In genomic region chr4:15649914-15650545, GRCh38 we compare ENCODE assay signal across 1 cellular context.
A peak's percentile ranks its signal among the peaks of the same experiment; 100 is the strongest.
TF ChIP-seq lines count a peak whose summit lies in the region.

No MANE protein-coding gene starts in this region.

TF ChIP-seq in HepG2, 621 proteins besides CTCF, POLR2A, EP300 and RAD21 (continued from another document and continues in another):
- TF ChIP-seq BCLAF1 (IDR thresholded peaks at IDR 0.05) (no peak), SIX4 (CRISPR knock-in tag; IDR thresholded peaks at IDR 0.05) (no peak), ZNF329 (CRISPR knock-in tag; IDR thresholded peaks at IDR 0.05; ENCODE audit: low read depth) (no peak), ZBTB7A (CRISPR knock-in tag; IDR thresholded peaks at IDR 0.05) (no peak), CREM (IDR thresholded peaks at IDR 0.05) (no peak), CREM (CRISPR knock-in tag; IDR thresholded peaks at IDR 0.05) (no peak), ZFP36 (IDR thresholded peaks at IDR 0.05; ENCODE audit: borderline replicate concordance, low read depth, low read length, partially characterized antibody) (no peak), NAIF1 (CRISPR knock-in tag; IDR thresholded peaks at IDR 0.05; ENCODE audit: borderline replicate concordance) (no peak), HMGXB4 (CRISPR knock-in tag; IDR thresholded peaks at IDR 0.05; ENCODE audit: borderline replicate concordance in 1 of 2, low read depth in 1 of 2) (0 out of 4 replicates have a peak, but pooled peaks of 1 of the 2 experiments have one; percentile 35), HNRNPK (IDR thresholded peaks at IDR 0.05; ENCODE audit: low read depth, low read length, poor library complexity, severe bottlenecking) (no peak), ZBTB46 (CRISPR knock-in tag; IDR thresholded peaks at IDR 0.05; ENCODE audit: borderline replicate concordance) (no peak), ZNF331 (CRISPR knock-in tag; IDR thresholded peaks at IDR 0.05) (no peak), ZMYM4 (CRISPR knock-in tag; IDR thresholded peaks at IDR 0.05) (peak; percentile 38; the same call in 1 of the 2 replicates), STAG1 (CRISPR knock-in tag; IDR thresholded peaks at IDR 0.05) (peak; percentile 69), ZNF703 (CRISPR knock-in tag; IDR thresholded peaks at IDR 0.05; ENCODE audit: borderline replicate concordance) (no peak), GATA4 (IDR thresholded peaks at IDR 0.05; ENCODE audit: borderline replicate concordance, low read depth) (no peak), ELF3 (CRISPR knock-in tag; IDR thresholded peaks at IDR 0.05) (0 out of 2 replicates have a peak, but pooled peaks have one; percentile 15), CC2D1A (CRISPR knock-in tag; IDR thresholded peaks at IDR 0.05) (no peak), RELA (CRISPR knock-in tag; IDR thresholded peaks at IDR 0.05) (no peak), ZMAT3 (CRISPR knock-in tag; conservative IDR thresholded peaks at IDR 0.05) (no peak), ZFP37 (CRISPR knock-in tag; IDR thresholded peaks at IDR 0.05; ENCODE audit: borderline replicate concordance) (no peak), SRSF1 (optimal IDR thresholded peaks at IDR 0.05; ENCODE audit: low read depth, low read length) (no peak), ZNF251 (CRISPR knock-in tag; IDR thresholded peaks at IDR 0.05) (no peak), MED1 (CRISPR knock-in tag; IDR thresholded peaks at IDR 0.05) (no peak), ZSCAN22 (CRISPR knock-in tag; IDR thresholded peaks at IDR 0.05) (no peak), ZNF782 (CRISPR knock-in tag; IDR thresholded peaks at IDR 0.05; ENCODE audit: borderline replicate concordance) (no peak), ASH2L (IDR thresholded peaks at IDR 0.05; ENCODE audit: insufficient read length, low read depth, low read length) (no peak), NFE2L1 (CRISPR knock-in tag; IDR thresholded peaks at IDR 0.05; ENCODE audit: borderline replicate concordance) (no peak), ZNF232 (CRISPR knock-in tag; IDR thresholded peaks at IDR 0.05; ENCODE audit: borderline replicate concordance) (no peak), SRSF9 (IDR thresholded peaks at IDR 0.05; ENCODE audit: borderline replicate concordance, insufficient read depth, low read depth, low read length, poor library complexity, severe bottlenecking) (no peak), HNRNPL (IDR thresholded peaks at IDR 0.05; ENCODE audit: low read depth, low read length) (no peak), HNRNPLL (IDR thresholded peaks at IDR 0.05; ENCODE audit: low read depth, low read length, poor library complexity, severe bottlenecking) (no peak), MTA3 (CRISPR knock-in tag; IDR thresholded peaks at IDR 0.05) (no peak), POLR2AphosphoS2 (IDR thresholded peaks at IDR 0.05; ENCODE audit: low read depth, low read length) (no peak), ZZZ3 (CRISPR knock-in tag; IDR thresholded peaks at IDR 0.05; ENCODE audit: borderline replicate concordance) (no peak), ZNF678 (CRISPR knock-in tag; IDR thresholded peaks at IDR 0.05) (no peak), ZNF484 (CRISPR knock-in tag; IDR thresholded peaks at IDR 0.05; ENCODE audit: borderline replicate concordance, low read depth) (no peak), ZMYM2 (CRISPR knock-in tag; IDR thresholded peaks at IDR 0.05) (peak; percentile 33; the same call in 1 of the 2 replicates), ZNF781 (CRISPR knock-in tag; IDR thresholded peaks at IDR 0.05; ENCODE audit: borderline replicate concordance, not compliant biosample characterization) (no peak), BRD4 (CRISPR knock-in tag; IDR thresholded peaks at IDR 0.05) (no peak), ZNF414 (CRISPR knock-in tag; IDR thresholded peaks at IDR 0.05) (no peak), ZNF280D (CRISPR knock-in tag; IDR thresholded peaks at IDR 0.05) (no peak), SCMH1 (CRISPR knock-in tag; IDR thresholded peaks at IDR 0.05; ENCODE audit: borderline replicate concordance) (no peak), ZNF354B (CRISPR knock-in tag; IDR thresholded peaks at IDR 0.05) (no peak), ZNF772 (CRISPR knock-in tag; IDR thresholded peaks at IDR 0.05) (no peak), MXD1 (CRISPR knock-in tag; IDR thresholded peaks at IDR 0.05) (no peak), SMARCE1 (IDR thresholded peaks at IDR 0.05; ENCODE audit: borderline replicate concordance) (no peak), REXO4 (CRISPR knock-in tag; IDR thresholded peaks at IDR 0.05; ENCODE audit: borderline replicate concordance) (no peak), HOXA5 (CRISPR knock-in tag; IDR thresholded peaks at IDR 0.05) (no peak), JARID2 (CRISPR knock-in tag; IDR thresholded peaks at IDR 0.05; ENCODE audit: insufficient replicate concordance) (no peak), GATAD1 (CRISPR knock-in tag; IDR thresholded peaks at IDR 0.05) (no peak), ESRRA (CRISPR knock-in tag; IDR thresholded peaks at IDR 0.05; ENCODE audit: low read depth) (no peak), GABPB1 (CRISPR knock-in tag; IDR thresholded peaks at IDR 0.05) (peak; percentile 66; the same call in 1 of the 2 replicates), MLLT10 (CRISPR knock-in tag; IDR thresholded peaks at IDR 0.05) (no peak), ZNF225 (CRISPR knock-in tag; IDR thresholded peaks at IDR 0.05) (no peak), ZNF512B (CRISPR knock-in tag; IDR thresholded peaks at IDR 0.05; ENCODE audit: borderline replicate concordance) (no peak), GABPA (IDR thresholded peaks at IDR 0.05; ENCODE audit: low read depth, low read length) (no peak), GABPA (CRISPR knock-in tag; IDR thresholded peaks at IDR 0.05; ENCODE audit: low read depth) (peak; percentile 74), MXD4 (CRISPR knock-in tag; IDR thresholded peaks at IDR 0.05) (no peak)
- TF ChIP-seq, protein P1, sequence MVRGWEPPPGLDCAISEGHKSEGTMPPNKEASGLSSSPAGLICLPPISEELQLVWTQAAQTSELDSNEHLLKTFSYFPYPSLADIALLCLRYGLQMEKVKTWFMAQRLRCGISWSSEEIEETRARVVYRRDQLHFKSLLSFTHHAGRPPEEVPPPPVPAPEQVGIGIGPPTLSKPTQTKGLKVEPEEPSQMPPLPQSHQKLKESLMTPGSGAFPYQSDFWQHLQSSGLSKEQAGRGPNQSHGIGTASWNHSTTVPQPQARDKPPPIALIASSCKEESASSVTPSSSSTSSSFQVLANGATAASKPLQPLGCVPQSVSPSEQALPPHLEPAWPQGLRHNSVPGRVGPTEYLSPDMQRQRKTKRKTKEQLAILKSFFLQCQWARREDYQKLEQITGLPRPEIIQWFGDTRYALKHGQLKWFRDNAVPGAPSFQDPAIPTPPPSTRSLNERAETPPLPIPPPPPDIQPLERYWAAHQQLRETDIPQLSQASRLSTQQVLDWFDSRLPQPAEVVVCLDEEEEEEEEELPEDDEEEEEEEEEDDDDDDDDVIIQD (CRISPR knock-in tag; IDR thresholded peaks at IDR 0.05; ENCODE audit: low read depth): 0 out of 2 replicates have a peak, but pooled peaks have one; percentile 34
- TF ChIP-seq, protein P2, sequence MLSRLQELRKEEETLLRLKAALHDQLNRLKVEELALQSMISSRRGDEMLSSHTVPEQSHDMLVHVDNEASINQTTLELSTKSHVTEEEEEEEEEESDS (CRISPR knock-in tag; IDR thresholded peaks at IDR 0.05; ENCODE audit: borderline replicate concordance): no peak
